17 cellular contexts compared by ENCODE assay signal in genomic region chr7:67309764-67310548, GRCh38.
"Had no signal": no experiment of that assay in that cellular context is flagged by ENCODE, and none has a peak within 500 bp of the region (broad histone marks: within the 10 kb centered on the region; RNA-seq: fewer than 3 reads in every experiment).

No MANE protein-coding gene starts in this region.

- H2AFZ ChIP-seq: parathyroid adenoma had no signal

- H3K27me3 ChIP-seq: brain microvascular endothelial cell, esophagus muscularis mucosa had no signal

- H3K27ac ChIP-seq: brain microvascular endothelial cell, esophagus muscularis mucosa, lower lobe of right lung, parathyroid adenoma had no signal

- H3K4me1 ChIP-seq: lower lobe of right lung, parathyroid adenoma had no signal

- H3K79me2 ChIP-seq: parathyroid adenoma had no signal

- DNase-seq: activated B cell treated with CpG ODN at 0.5 μM for 24 hours; activated CD4-positive, alpha-beta T cell treated with anti-CD3 and anti-CD28 coated beads for 48 hours; activated CD8-positive, alpha-beta T cell treated with anti-CD3 and anti-CD28 coated beads for 36 hours; activated naive CD4-positive, alpha-beta T cell treated with anti-CD3 and anti-CD28 coated beads for 36 hours; activated T-cell treated with anti-CD3 and anti-CD28 coated beads, Interleukin-2, amount 50 U/mL, for 1 hour; aorta; brain microvascular endothelial cell; effector CD4-positive, alpha-beta T cell; hypothalamus; lower lobe of right lung; naive thymus-derived CD8-positive, alpha-beta T cell; stimulated activated naive CD8-positive, alpha-beta T cell treated with anti-CD3 and anti-CD28 coated beads, Interleukin-15, amount 100 ng/mL, for 72 hours; trophoblast cell had no signal

- ATAC-seq: activated CD8-positive, alpha-beta T cell treated with anti-CD3 and anti-CD28 coated beads for 36 hours; lower lobe of right lung; naive thymus-derived CD8-positive, alpha-beta T cell; stimulated activated naive CD8-positive, alpha-beta T cell treated with anti-CD3 and anti-CD28 coated beads, Interleukin-15, amount 100 ng/mL, for 72 hours had no signal

- FAIRE-seq: endothelial cell of umbilical vein, keratinocyte had no signal

- H3K4me3 ChIP-seq: esophagus muscularis mucosa, lower lobe of right lung had no signal

- H3K9ac ChIP-seq: parathyroid adenoma had no signal

- H3K9me3 ChIP-seq: esophagus muscularis mucosa, lower lobe of right lung had no signal
